ENCODE assay signal across 8 cellular contexts in the genomic region with DNA sequence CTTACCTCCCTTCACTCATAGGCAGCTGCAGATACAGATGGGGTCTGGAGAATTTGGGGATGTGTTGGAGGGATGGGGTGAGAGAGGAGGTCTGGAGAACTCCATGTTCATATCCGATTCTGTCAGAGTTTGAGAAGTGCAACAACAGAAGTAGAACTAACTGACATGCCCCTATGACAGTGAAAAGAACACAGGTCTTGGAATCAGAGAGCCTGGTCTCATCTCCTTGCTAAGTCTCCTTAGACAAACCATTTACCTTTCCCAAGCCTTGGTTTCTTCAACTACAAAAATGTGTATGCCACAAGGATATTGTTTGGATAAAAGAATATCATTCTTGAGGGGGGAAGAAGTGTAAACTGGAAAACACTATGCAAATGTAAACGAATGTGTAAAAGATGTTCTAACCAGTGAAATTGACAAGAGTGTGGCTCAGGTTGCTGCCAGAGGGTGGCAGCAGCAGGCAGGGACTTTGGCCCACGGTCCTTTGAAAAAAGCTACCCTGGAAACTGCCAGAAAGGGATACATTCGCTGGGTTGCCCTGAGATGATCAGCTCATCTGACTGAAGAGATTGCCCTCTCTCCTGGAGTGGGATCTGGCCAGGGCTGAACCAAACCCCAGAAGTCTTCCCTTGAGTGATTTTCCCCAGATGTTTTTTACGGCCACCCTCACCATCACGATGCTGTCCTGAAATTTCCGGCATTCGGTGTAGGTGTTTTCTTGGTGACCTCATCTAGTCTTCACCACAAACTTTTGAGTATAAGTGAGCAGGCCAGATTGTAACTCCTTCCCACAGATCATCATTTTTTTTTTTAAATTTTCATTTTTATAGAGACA. TPM values are rescaled to one million over a fixed set of nuclear protein-coding genes. Genes with fewer than 3 reads are reported as not detected.
DNase-seq lines count a peak whose midpoint lies in the region; ATAC-seq and TF ChIP-seq lines count a peak whose summit lies in the region.

No MANE protein-coding gene starts in this region.

- no peak overlapping the region for H3K9ac ChIP-seq in liver (ENCODE audit: low read depth in 1 of 2, low read length in 2 of 2)

- peak; percentile 93 to 97 for TF ChIP-seq RAD21 in liver (IDR thresholded peaks at IDR 0.05)

- 46% methylated on average over 8 of the region's 8 CpGs for WGBS in liver

- DNase-seq in NCI-H2196 treated with DMSO at 0.1 percent for 48 hours (lab: John Stamatoyannopoulos, UW; ENCODE audit: unreplicated experiment) (peak; percentile 23), cerebellar cortex (ENCODE audit: low spot score) (peak; percentile 48)
- peak; percentile 65 for DNase-seq in stimulated activated CD8-positive, alpha-beta memory T cell treated with anti-CD3 and anti-CD28 coated beads, Interleukin-12 subunit alpha, Interleukin-12 subunit beta, amount 100 ng/mL, for 1 hour (ENCODE audit: low read depth)

- peak; percentile 84 for TF ChIP-seq CTCF in GM12875 (IDR thresholded peaks at IDR 0.05; ENCODE audit: borderline replicate concordance, insufficient read depth, low read depth, low read length)
- TF ChIP-seq CTCF in liver (IDR thresholded peaks at IDR 0.05; ENCODE audit: low read depth, low read length, missing input control) = peak; percentile 84

- H3K9me3 ChIP-seq in liver (ENCODE audit: control insufficient read depth in 4 of 4, low read length in 3 of 4) = no peaks in the 10 kb centered on the region

- no peaks in the 10 kb centered on the region for H3K36me3 ChIP-seq in liver (ENCODE audit: control insufficient read depth in 4 of 4, insufficient read depth in 3 of 4, low read depth in 1 of 4, low read length in 3 of 4)

- no peaks in the 10 kb centered on the region for H3K4me1 ChIP-seq in liver (ENCODE audit: control insufficient read depth in 4 of 4, insufficient read depth in 4 of 4, low read length in 3 of 4)

- ATAC-seq in HG02852 (IDR thresholded peaks at IDR 0.05; ENCODE audit: unreplicated experiment) = peak; percentile 44
- peak; percentile 51 to 60 for ATAC-seq in activated CD4-positive, CD25-positive, alpha-beta regulatory T cell treated with anti-CD3 and anti-CD28 coated beads, Interleukin-2, amount 50 U/mL, for 24 hours
- ATAC-seq in HG03025 (IDR thresholded peaks at IDR 0.05; ENCODE audit: low FRiP score, unreplicated experiment) = no peak

- no peak overlapping the region for H3K27ac ChIP-seq in liver (ENCODE audit: low read depth in 1 of 2, low read length in 2 of 2)

- H3K27me3 ChIP-seq in liver (ENCODE audit: control insufficient read depth in 4 of 4, insufficient read depth in 4 of 4, low read length in 3 of 4) = no peaks in the 10 kb centered on the region

- H3K4me3 ChIP-seq in GM12875 (ENCODE audit: low read depth, low read length) (no peak overlapping the region), liver (ENCODE audit: low read depth in 1 of 3, low read length in 3 of 3) (no peak overlapping the region)

TF ChIP-seq in liver, 16 proteins besides CTCF, POLR2A, EP300 and RAD21:
- TF ChIP-seq HNF4A (conservative IDR thresholded peaks at IDR 0.05) (peak; percentile 66 to 79), GABPA (IDR thresholded peaks at IDR 0.05 in 1 of 2, conservative IDR thresholded peaks at IDR 0.05 in 1 of 2) (no peak), HNF4G (IDR thresholded peaks at IDR 0.05) (peak; percentile 27)
TF ChIP-seq in liver: peak in this region for 2.

RNA-seq across cellular contexts. Expression of a gene that starts 17.0 kb away (rescaled TPM):
- total RNA-seq in liver = 1 to 10 TPM in 1 of 2 donors, under 1 TPM in 1; 0.28 to 1.1 TPM
- polyA plus RNA-seq in liver = 1 to 10 TPM in 1 of 2 donors, under 1 TPM in 1; 0.69 to 1.5 TPM
